Comparison of ENCODE assay signal across 1 cellular context in genomic region chr1:167937709-167938010, GRCh38.
TF ChIP-seq lines count a peak whose summit lies in the region.

No MANE protein-coding gene starts in this region.

TF ChIP-seq in GM12878, 131 proteins besides CTCF, POLR2A, EP300 and RAD21:
- TF ChIP-seq RUNX3 (IDR thresholded peaks at IDR 0.05; ENCODE audit: low read length) (no peak), SREBF2 (IDR thresholded peaks at IDR 0.05; ENCODE audit: low read length) (no peak), SREBF1 (IDR thresholded peaks at IDR 0.05; ENCODE audit: low read length) (no peak), SPI1 (IDR thresholded peaks at IDR 0.05; ENCODE audit: borderline replicate concordance, insufficient read depth, low read depth, low read length) (no peak), CBFB (IDR thresholded peaks at IDR 0.05; ENCODE audit: low read depth) (no peak), MXI1 (IDR thresholded peaks at IDR 0.05; ENCODE audit: low read depth, low read length) (peak; percentile 27; the same call in 1 of the 2 replicates), ZNF217 (IDR thresholded peaks at IDR 0.05) (no peak), HDGF (IDR thresholded peaks at IDR 0.05) (0 out of 2 replicates have a peak, but pooled peaks have one; percentile 4), ZNF384 (IDR thresholded peaks at IDR 0.05; ENCODE audit: borderline replicate concordance, low read depth, low read length) (no peak), ZNF207 (IDR thresholded peaks at IDR 0.05; ENCODE audit: borderline replicate concordance) (no peak)
